ENCODE assay signal across 8 cellular contexts in genomic region chr17:59361916-59362810, GRCh38.
DNase-seq lines count a peak whose midpoint lies in the region; ATAC-seq lines count a peak whose summit lies in the region.

No MANE protein-coding gene starts in this region.

- DNase-seq in Ammon's horn (ENCODE audit: low spot score), result peak; percentile 48
- DNase-seq in NCI-H146 (lab: John Stamatoyannopoulos, UW), result peak; percentile 36
- DNase-seq in activated naive CD4-positive, alpha-beta T cell treated with anti-CD3 and anti-CD28 coated beads, Interleukin-2, amount 10 ng/mL, durations not matched to agents 7 days and 5 days, result peak; percentile 57
- DNase-seq in hepatic stellate cell (ENCODE audit: low spot score), result peak; percentile 50
- no peak for DNase-seq in SIG-M5 treated with dmso at 0.1 percent for 504 hours (lab: John Stamatoyannopoulos, UW; ENCODE audit: unreplicated experiment)
- no peak for DNase-seq in NCI-H1436 treated with DMSO at 0.1 percent for 48 hours (lab: John Stamatoyannopoulos, UW)

- ATAC-seq in GM19452 (IDR thresholded peaks at IDR 0.05; ENCODE audit: unreplicated experiment), result peak; percentile 66

- CTCF ChIA-PET in activated naive CD4-positive, alpha-beta T cell treated with anti-CD3 and anti-CD28 coated beads, Interleukin-2, amount 10 ng/mL, durations not matched to agents 7 days and 5 days (lab: Charles Lee), result interaction anchor here (0.9 to 2.4 kb wide), 6 partner anchors 11 to 78 kb away, joined by 3 to 12 read pairs (median 6); no protein-coding TSS in a partner anchor

- H3K9me3 Mint-ChIP-seq in activated naive CD4-positive, alpha-beta T cell treated with anti-CD3 and anti-CD28 coated beads, Interleukin-2, amount 10 ng/mL, durations not matched to agents 7 days and 5 days, result peaks cover 4% of the 10 kb centered on the region
- peaks cover under 1% of the 10 kb centered on the region for H3K9me3 Mint-ChIP-seq in stimulated activated naive CD8-positive, alpha-beta T cell treated with anti-CD3 and anti-CD28 coated beads, Interleukin-15, Interleukin-2, amounts not matched to agents 100 ng/mL and 50 ng/mL, for 24 hours

- peak overlapping the region; percentile 74 for H3K4me3 Mint-ChIP-seq in activated naive CD4-positive, alpha-beta T cell treated with anti-CD3 and anti-CD28 coated beads, Interleukin-2, amount 10 ng/mL, durations not matched to agents 7 days and 5 days
- H3K4me3 Mint-ChIP-seq in stimulated activated naive CD8-positive, alpha-beta T cell treated with anti-CD3 and anti-CD28 coated beads, Interleukin-15, Interleukin-2, amounts not matched to agents 100 ng/mL and 50 ng/mL, for 24 hours, result peak overlapping the region; percentile 77

- H3K27me3 Mint-ChIP-seq in activated naive CD4-positive, alpha-beta T cell treated with anti-CD3 and anti-CD28 coated beads, Interleukin-2, amount 10 ng/mL, durations not matched to agents 7 days and 5 days, result no peaks in the 10 kb centered on the region
- no peaks in the 10 kb centered on the region for H3K27me3 Mint-ChIP-seq in stimulated activated naive CD8-positive, alpha-beta T cell treated with anti-CD3 and anti-CD28 coated beads, Interleukin-15, Interleukin-2, amounts not matched to agents 100 ng/mL and 50 ng/mL, for 24 hours

- peaks cover 85% of the 10 kb centered on the region for H3K4me1 Mint-ChIP-seq in activated naive CD4-positive, alpha-beta T cell treated with anti-CD3 and anti-CD28 coated beads, Interleukin-2, amount 10 ng/mL, durations not matched to agents 7 days and 5 days
- peaks cover 94% of the 10 kb centered on the region for H3K4me1 Mint-ChIP-seq in stimulated activated naive CD8-positive, alpha-beta T cell treated with anti-CD3 and anti-CD28 coated beads, Interleukin-15, Interleukin-2, amounts not matched to agents 100 ng/mL and 50 ng/mL, for 24 hours (ENCODE audit: low read depth)

- peaks cover 29% of the 10 kb centered on the region for H3K36me3 Mint-ChIP-seq in activated naive CD4-positive, alpha-beta T cell treated with anti-CD3 and anti-CD28 coated beads, Interleukin-2, amount 10 ng/mL, durations not matched to agents 7 days and 5 days
- peaks cover 2% of the 10 kb centered on the region for H3K36me3 Mint-ChIP-seq in stimulated activated naive CD8-positive, alpha-beta T cell treated with anti-CD3 and anti-CD28 coated beads, Interleukin-15, Interleukin-2, amounts not matched to agents 100 ng/mL and 50 ng/mL, for 24 hours (ENCODE audit: low read depth)

- peak overlapping the region; percentile 95 for H3K27ac Mint-ChIP-seq in activated naive CD4-positive, alpha-beta T cell treated with anti-CD3 and anti-CD28 coated beads, Interleukin-2, amount 10 ng/mL, durations not matched to agents 7 days and 5 days
- H3K27ac Mint-ChIP-seq in stimulated activated naive CD8-positive, alpha-beta T cell treated with anti-CD3 and anti-CD28 coated beads, Interleukin-15, Interleukin-2, amounts not matched to agents 100 ng/mL and 50 ng/mL, for 24 hours, result peak overlapping the region; percentile 96

Comparison
In these comparisons a context has a peak if more than half of its experiments do, and no peak if none do; other contexts are left out.
1. DNase-seq: peak in Ammon's horn (single experiment), NCI-H146 (single experiment), activated naive CD4-positive, alpha-beta T cell treated with anti-CD3 and anti-CD28 coated beads, Interleukin-2, amount 10 ng/mL, durations not matched to agents 7 days and 5 days (single experiment) and hepatic stellate cell (single experiment); none in SIG-M5 treated with dmso at 0.1 percent for 504 hours (single experiment) and NCI-H1436 treated with DMSO at 0.1 percent for 48 hours (single experiment).